In genomic region chr10:15228426-15228825, GRCh38 we compare ENCODE assay signal across 28 cellular contexts. TPM values are rescaled to one million over a fixed set of nuclear protein-coding genes. Genes with fewer than 3 reads are reported as not detected.
A peak's percentile ranks its signal among the peaks of the same experiment; 100 is the strongest.
DNase-seq lines count a peak whose midpoint lies in the region; ATAC-seq, FAIRE-seq and TF ChIP-seq lines count a peak whose summit lies in the region.
"Had no signal": no experiment of that assay in that cellular context is flagged by ENCODE, and none has a peak within 500 bp of the region (broad histone marks: within the 10 kb centered on the region; RNA-seq: fewer than 3 reads in every experiment).

No MANE protein-coding gene starts in this region.

- no peak overlapping the region for H2BK15ac ChIP-seq in IMR-90 (ENCODE audit: low read depth, low read length)

- POLR2A ChIA-PET in IMR-90 (lab: Charles Lee; ENCODE audit: unreplicated experiment): no interaction called here

- peaks cover 24% of the 10 kb centered on the region for H3K9me3 Mint-ChIP-seq in nephron progenitor cell

- TF ChIP-seq POLR2A in IMR-90 (IDR thresholded peaks at IDR 0.05; ENCODE audit: low read depth, low read length): no peak

- no peak overlapping the region for H3K56ac ChIP-seq in IMR-90 (ENCODE audit: extremely low read depth, insufficient read depth, low read length)

- no peak overlapping the region for H3K27ac ChIP-seq in IMR-90 (ENCODE audit: insufficient read depth, low read length)
- H3K27ac ChIP-seq: BLaER1 had no signal

- no peak overlapping the region for H3K14ac ChIP-seq in IMR-90 (replicated peaks; ENCODE audit: low read depth, low read length)

- H3K27me3 ChIP-seq in IMR-90 (ENCODE audit: control insufficient read depth, insufficient read depth, low read length) (no peaks in the 10 kb centered on the region), bronchial epithelial cell (ENCODE audit: control insufficient read depth, insufficient read depth, low read length) (no peaks in the 10 kb centered on the region)
- H3K27me3 ChIP-seq: BE2C, BLaER1 had no signal

- intact Hi-C loops in IMR-90 (cut with micrococcal nuclease): no loop called here

- H3K4me3 Mint-ChIP-seq in nephron progenitor cell: no peak overlapping the region
- H3K4me3 Mint-ChIP-seq: CD14-positive monocyte; CD4-positive, alpha-beta memory T cell; CD4-positive, CD25-positive, alpha-beta regulatory T cell; CD8-positive, alpha-beta memory T cell had no signal

- no peak overlapping the region for H2BK5ac ChIP-seq in IMR-90 (ENCODE audit: low read depth, low read length, poor library complexity, severe bottlenecking)

- ATAC-seq in IMR-90 (ENCODE audit: low read depth) (no peak), HG02970 (IDR thresholded peaks at IDR 0.05; ENCODE audit: low FRiP score, unreplicated experiment) (no peak), GM19023 (IDR thresholded peaks at IDR 0.05; ENCODE audit: unreplicated experiment) (no peak)
- ATAC-seq: GM12878 had no signal

- CTCF ChIA-PET in IMR-90 (lab: Yijun Ruan, JAX): no interaction called here

- peak; percentile 68 for FAIRE-seq in bronchial epithelial cell (lab: Jason Lieb, UNC)
- FAIRE-seq: A204.1, GM12878, GM12892, GM18507, GM19239 had no signal

- 0 out of 2 replicates have a peak overlapping the region, but pooled peaks have one; percentile 7 for H2AK5ac ChIP-seq in IMR-90 (ENCODE audit: low read depth, low read length)

- no peaks in the 10 kb centered on the region for H3K36me3 ChIP-seq in IMR-90 (ENCODE audit: control insufficient read depth, insufficient read depth, low read length)
- no peaks in the 10 kb centered on the region for H3K36me3 ChIP-seq in bronchial epithelial cell (ENCODE audit: control insufficient read depth, insufficient read depth, low read length)
- H3K36me3 ChIP-seq: BE2C had no signal

- H3K9ac ChIP-seq in IMR-90 (ENCODE audit: low read depth, low read length): no peak overlapping the region
- H3K9ac ChIP-seq: BLaER1 had no signal

- H3K27me3 Mint-ChIP-seq in nephron progenitor cell (ENCODE audit: low read depth, poor library complexity): no peaks in the 10 kb centered on the region
- H3K27me3 Mint-ChIP-seq: CD4-positive, alpha-beta memory T cell; CD8-positive, alpha-beta memory T cell had no signal

- H3K27ac Mint-ChIP-seq in nephron progenitor cell: peak overlapping the region; percentile 67
- H3K27ac Mint-ChIP-seq: CD14-positive monocyte; CD4-positive, CD25-positive, alpha-beta regulatory T cell; CD8-positive, alpha-beta memory T cell had no signal

- H3K18ac ChIP-seq in IMR-90 (ENCODE audit: low read depth, low read length): no peak overlapping the region

- no peaks in the 10 kb centered on the region for H3K4me1 Mint-ChIP-seq in nephron progenitor cell
- H3K4me1 Mint-ChIP-seq: CD14-positive monocyte had no signal

- H3K23ac ChIP-seq in IMR-90 (ENCODE audit: low read depth, low read length): no peak overlapping the region

- peak overlapping the region; percentile 28; the same call in 1 of the 2 replicates for H4K91ac ChIP-seq in IMR-90 (ENCODE audit: insufficient read depth, low read depth, low read length)

- 94% methylated on average over 2 of the region's 8 CpGs; no CpG with 5 or more reads in 1 of the 2 experiments for WGBS in IMR-90 (ENCODE audit: extremely low coverage in 2 of 2, insufficient read length in 1 of 2), 2 experiments

- no peak for TF ChIP-seq RAD21 in IMR-90 (IDR thresholded peaks at IDR 0.05; ENCODE audit: low read length)

- peaks cover 6% of the 10 kb centered on the region; the same call in 1 of the 2 replicates for H3K9me1 ChIP-seq in IMR-90 (ENCODE audit: insufficient read depth, low read length)

- no peak overlapping the region for H2BK20ac ChIP-seq in IMR-90 (ENCODE audit: low read depth, low read length)

- no peak overlapping the region for H2AFZ ChIP-seq in IMR-90 (replicated peaks; ENCODE audit: low read length, poor library complexity)

- H3K9me3 ChIP-seq in IMR-90 (ENCODE audit: control insufficient read depth, insufficient read depth, low read length): no peaks in the 10 kb centered on the region
- H3K9me3 ChIP-seq: BE2C had no signal

- no peak for TF ChIP-seq CTCF in IMR-90 (conservative IDR thresholded peaks at IDR 0.05; ENCODE audit: low read depth, low read length)
- TF ChIP-seq CTCF in bronchial epithelial cell (IDR thresholded peaks at IDR 0.05; ENCODE audit: insufficient read depth, low read length, severe bottlenecking): no peak
- TF ChIP-seq CTCF in nephron progenitor cell (IDR thresholded peaks at IDR 0.05): no peak

- H3K36me3 Mint-ChIP-seq in nephron progenitor cell (ENCODE audit: low read depth): peaks cover 75% of the 10 kb centered on the region
- H3K36me3 Mint-ChIP-seq: CD14-positive monocyte had no signal

- dilution Hi-C loops in IMR-90 (cut with HindIII; ENCODE audit: low sequenced_read_pairs, unreplicated experiment): no loop called here

- H2AK9ac ChIP-seq in IMR-90 (replicated peaks; ENCODE audit: low read depth, low read length, poor library complexity): peak overlapping the region; percentile 34

- no peak overlapping the region for H2BK120ac ChIP-seq in IMR-90 (ENCODE audit: low read depth, low read length)

- H4K8ac ChIP-seq in IMR-90 (ENCODE audit: low read depth in 2 of 2, low read length in 2 of 2): no peak overlapping the region

- no peak overlapping the region for H3K4ac ChIP-seq in IMR-90 (ENCODE audit: low read depth, low read length)

- H3K4me1 ChIP-seq in IMR-90 (ENCODE audit: control insufficient read depth, insufficient read depth, low read length): peaks cover 7% of the 10 kb centered on the region; the same call in 1 of the 2 replicates
- H3K4me1 ChIP-seq: BE2C, BLaER1 had no signal

- no peak overlapping the region for H4K5ac ChIP-seq in IMR-90 (ENCODE audit: low read depth, low read length)

- in situ Hi-C loops in IMR-90 (cut with MboI; ENCODE audit: low sequenced_read_pairs): no loop called here

- H3K4me2 ChIP-seq in IMR-90 (ENCODE audit: low read depth, low read length): no peak overlapping the region
- H3K4me2 ChIP-seq: BLaER1 had no signal

- H4K20me1 ChIP-seq in IMR-90 (ENCODE audit: insufficient read depth, low read length): no peaks in the 10 kb centered on the region
- H4K20me1 ChIP-seq: BLaER1 had no signal

- BruUV-seq in IMR-90 (replicated peaks; lab: Mats Ljungman, UMichigan): no TSS peak

- peaks cover 4 to 13% of the 10 kb centered on the region in 2 experiments; a peak in 2 of 4 replicates for H3K79me1 ChIP-seq in IMR-90 (ENCODE audit: low read depth in 1 of 2, low read length in 2 of 2)

- DNase-seq in IMR-90: no peak
- DNase-seq in bronchial epithelial cell (ENCODE audit: low read depth): no peak
- no peak for DNase-seq in nephron progenitor cell
- no peak for DNase-seq in RPMI8226
- DNase-seq: 8988T; ACHN; BE2C; C1 segment of cervical spinal cord; CD4-positive, alpha-beta memory T cell; CD4-positive, CD25-positive, alpha-beta regulatory T cell; CD8-positive, alpha-beta memory T cell; COR-L47; DMS 273 treated with DMSO at 0.1 percent for 48 hours; DMS153; DMS53; DMS79; DND-41; EL; GDM1 had no signal

- H3K4me3 ChIP-seq in IMR-90 (ENCODE audit: insufficient read depth, low read depth, low read length) (no peak overlapping the region), bronchial epithelial cell (ENCODE audit: low read depth, low read length) (no peak overlapping the region)
- H3K4me3 ChIP-seq: BLaER1, GM12878 had no signal

TF ChIP-seq in IMR-90, 13 proteins besides CTCF, POLR2A, EP300 and RAD21:
- TF ChIP-seq BHLHE40 (IDR thresholded peaks at IDR 0.05; ENCODE audit: low read depth, low read length) (no peak), USF2 (IDR thresholded peaks at IDR 0.05; ENCODE audit: low read depth, low read length) (no peak), MAZ (IDR thresholded peaks at IDR 0.05; ENCODE audit: borderline replicate concordance, low read depth, low read length) (no peak), CHD1 (IDR thresholded peaks at IDR 0.05; ENCODE audit: low read depth, low read length) (no peak), RFX5 (IDR thresholded peaks at IDR 0.05; ENCODE audit: low read depth, low read length) (no peak)

RNA-seq across cellular contexts. Expression of gene NMT2, which starts 59.9 kb away (rescaled TPM):
- total RNA-seq in IMR-90 (2012; rRNA removed) (41.0 and 51.9 TPM in 2 replicates), bronchial epithelial cell (11.1 and 12.2 TPM in 2 replicates)
- polyA plus RNA-seq in IMR-90 (2012; rRNA removed): 15.5 and 18.7 TPM in 2 replicates
- 5.5 and 9.5 TPM in 2 replicates for polyA plus RNA-seq in IMR-90 (2012; cell fraction: cytosol; rRNA removed)
- 6.7 and 28.2 TPM in 2 replicates for polyA plus RNA-seq in IMR-90 (2012; cell fraction: nucleus; rRNA removed; ENCODE audit: low replicate concordance)
